21 cellular contexts compared by ENCODE assay signal in genomic region chr2:43657241-43657640, GRCh38. TPM values are rescaled to one million over a fixed set of nuclear protein-coding genes. Genes with fewer than 3 reads are reported as not detected.
DNase-seq lines count a peak whose midpoint lies in the region; ATAC-seq, FAIRE-seq and TF ChIP-seq lines count a peak whose summit lies in the region.
"Had no signal": no experiment of that assay in that cellular context is flagged by ENCODE, and none has a peak within 500 bp of the region (broad histone marks: within the 10 kb centered on the region; RNA-seq: fewer than 3 reads in every experiment).

No MANE protein-coding gene starts in this region.

- H3K4me3 ChIP-seq in SK-N-SH (ENCODE audit: low read depth in 2 of 2, low read length in 1 of 2), result no peak overlapping the region
- H3K4me3 ChIP-seq in A549, result no peak overlapping the region
- H3K4me3 ChIP-seq in HCT116 (replicated peaks in 1 of 2; ENCODE audit: low read depth in 1 of 2, low read length in 2 of 2), result no peak overlapping the region
- H3K4me3 ChIP-seq in BE2C (ENCODE audit: low read depth, low read length), result no peak overlapping the region
- H3K4me3 ChIP-seq: BLaER1 treated with 17β-estradiol and CSF1 and Interleukin-3, amounts not matched to agents 10 nM and 100 nM had no signal

- DNase-seq in SK-N-SH (no peak), A549 (ENCODE audit: low read depth in 1 of 2, low spot score in 1 of 2) (no peak), HCT116 (ENCODE audit: low read depth, low spot score) (no peak), BE2C (no peak), cerebellum (ENCODE audit: low spot score) (no peak)
- DNase-seq: ACHN; Caco-2; Calu3; CD4-positive, alpha-beta T cell; CD8-positive, alpha-beta T cell; DMS79 treated with DMSO at 0.1 percent for 48 hours; GF-D8 had no signal

- no TSS peak for BruUV-seq in HCT116 (replicated peaks; lab: Mats Ljungman, UMichigan)

- H3K79me2 ChIP-seq in SK-N-SH (ENCODE audit: insufficient read depth), result no peaks in the 10 kb centered on the region
- no peaks in the 10 kb centered on the region for H3K79me2 ChIP-seq in HCT116 (ENCODE audit: insufficient read depth, low read length)

- H3K4me2 ChIP-seq in SK-N-SH (no peak overlapping the region), A549 (no peak overlapping the region), HCT116 (ENCODE audit: low read length) (no peak overlapping the region)
- H3K4me2 ChIP-seq: BLaER1 treated with 17β-estradiol and CSF1 and Interleukin-3, amounts not matched to agents 10 nM and 100 nM had no signal

- TF ChIP-seq CTCF in SK-N-SH (IDR thresholded peaks at IDR 0.05) (no peak), A549 (IDR thresholded peaks at IDR 0.05) (no peak), HCT116 (IDR thresholded peaks at IDR 0.05 in 2 of 3, conservative IDR thresholded peaks at IDR 0.05 in 1 of 3; ENCODE audit: borderline replicate concordance in 1 of 3, insufficient read depth in 1 of 3, low read depth in 2 of 3, low read length in 2 of 3) (no peak), BE2C (IDR thresholded peaks at IDR 0.05; ENCODE audit: low read depth, low read length) (no peak)

- TF ChIP-seq POLR2A in A549 (IDR thresholded peaks at IDR 0.05; ENCODE audit: low read length) (no peak), HCT116 (IDR thresholded peaks at IDR 0.05; ENCODE audit: borderline replicate concordance, extremely low read depth, insufficient read depth, insufficient read length) (no peak)

- POLR2A ChIA-PET in SK-N-SH (lab: Yijun Ruan, JAX), result no interaction called here
- POLR2A ChIA-PET in A549 (lab: Yijun Ruan, JAX), result no interaction called here
- POLR2A ChIA-PET in HCT116 (lab: Charles Lee), result no interaction called here

- CTCF ChIA-PET in SK-N-SH (lab: Yijun Ruan, JAX) (interaction anchor here (1.2 to 1.3 kb wide), 2 partner anchors 13 to 15 kb away, joined by 3 to 4 read pairs; no protein-coding TSS in a partner anchor), A549 (lab: Yijun Ruan, JAX) (interaction anchor here (0.8 to 2.3 kb wide), 3 partner anchors 10 to 189 kb away, joined by 3 to 10 read pairs (median 3); no protein-coding TSS in a partner anchor), HCT116 (lab: Charles Lee) (no interaction called here)

- H3K36me3 ChIP-seq in SK-N-SH (replicated peaks in 1 of 2; ENCODE audit: control insufficient read depth in 1 of 2, insufficient read depth in 2 of 2, low read length in 1 of 2) (no peaks in the 10 kb centered on the region), HCT116 (ENCODE audit: control insufficient read depth in 1 of 2, insufficient read depth in 2 of 2, low read length in 2 of 2) (no peaks in the 10 kb centered on the region), BE2C (no peaks in the 10 kb centered on the region)
- H3K36me3 ChIP-seq: BLaER1 treated with 17β-estradiol and CSF1 and Interleukin-3, amounts not matched to agents 10 nM and 100 nM had no signal

- RAD21 ChIA-PET in HCT116 (lab: Charles Lee; ENCODE audit: low non-redundant PET in 1 of 2, low total read pairs in 2 of 2, uncharacterized antibody in 2 of 2, unreplicated experiment in 2 of 2), result no interaction called here

- no peak for TF ChIP-seq EP300 in SK-N-SH (IDR thresholded peaks at IDR 0.05; ENCODE audit: borderline replicate concordance in 1 of 2, low read depth in 1 of 2, low read length in 1 of 2)
- no peak for TF ChIP-seq EP300 in A549 (IDR thresholded peaks at IDR 0.05)
- TF ChIP-seq EP300 in Ishikawa (IDR thresholded peaks at IDR 0.05; ENCODE audit: borderline replicate concordance), result no peak

- no peaks in the 10 kb centered on the region for H3F3A ChIP-seq in SK-N-SH (replicated peaks; ENCODE audit: insufficient read depth)

- H3K4me1 ChIP-seq in SK-N-SH (ENCODE audit: control insufficient read depth in 1 of 2, insufficient read depth in 2 of 2, low read depth in 1 of 2, low read length in 1 of 2) (no peaks in the 10 kb centered on the region), A549 (no peaks in the 10 kb centered on the region), HCT116 (ENCODE audit: control insufficient read depth in 1 of 2, insufficient read depth in 2 of 2, low read length in 2 of 2) (no peaks in the 10 kb centered on the region), BE2C (no peaks in the 10 kb centered on the region)
- H3K4me1 ChIP-seq: BLaER1 treated with 17β-estradiol and CSF1 and Interleukin-3, amounts not matched to agents 10 nM and 100 nM; Caco-2 had no signal

- H3K27ac ChIP-seq in SK-N-SH (ENCODE audit: low read depth in 2 of 2, low read length in 1 of 2), result no peak overlapping the region
- H3K27ac ChIP-seq in A549, result no peak overlapping the region
- no peak overlapping the region for H3K27ac ChIP-seq in HCT116 (ENCODE audit: low read depth, low read length)
- H3K27ac ChIP-seq: 22Rv1; BLaER1 treated with 17β-estradiol and CSF1 and Interleukin-3, amounts not matched to agents 10 nM and 100 nM; C4-2B had no signal

- intact Hi-C loops in HCT116 (cut with micrococcal nuclease), result no loop called here

- H2AFZ ChIP-seq in SK-N-SH (ENCODE audit: low read depth), result no peak overlapping the region
- H2AFZ ChIP-seq in HCT116 (ENCODE audit: low read depth, low read length, poor library complexity, severe bottlenecking), result no peak overlapping the region

- FAIRE-seq in A549 (lab: Jason Lieb, UNC), result peak; percentile 54
- FAIRE-seq: D721Med, G401.6, GM12891 had no signal

- ATAC-seq in SK-N-SH treated with all-trans-retinoic acid at 6 μM for 48 hours, result no peak
- no peak; a peak in 1 of 6 replicates for ATAC-seq in A549
- no peak for ATAC-seq in HCT116
- no peak for ATAC-seq in HG03469 (IDR thresholded peaks at IDR 0.05; ENCODE audit: unreplicated experiment)
- ATAC-seq: CD8-positive, alpha-beta T cell had no signal

- H3K27me3 ChIP-seq in SK-N-SH (ENCODE audit: insufficient read depth), result no peaks in the 10 kb centered on the region
- H3K27me3 ChIP-seq in HCT116 (ENCODE audit: insufficient read depth, low read length), result no peaks in the 10 kb centered on the region
- H3K27me3 ChIP-seq in BE2C, result peaks cover 10% of the 10 kb centered on the region
- H3K27me3 ChIP-seq: BLaER1 treated with 17β-estradiol and CSF1 and Interleukin-3, amounts not matched to agents 10 nM and 100 nM had no signal

- H3K9me2 ChIP-seq in SK-N-SH (no peaks in the 10 kb centered on the region), HCT116 (ENCODE audit: insufficient read depth) (no peaks in the 10 kb centered on the region; the same call in 1 of the 2 replicates)

- H3K9ac ChIP-seq in SK-N-SH (no peak overlapping the region), HCT116 (ENCODE audit: low read length) (no peak overlapping the region)
- H3K9ac ChIP-seq: BLaER1 treated with 17β-estradiol and CSF1 and Interleukin-3, amounts not matched to agents 10 nM and 100 nM had no signal

- H3K9me3 ChIP-seq in SK-N-SH, result no peaks in the 10 kb centered on the region
- H3K9me3 ChIP-seq in A549, result no peaks in the 10 kb centered on the region
- no peaks in the 10 kb centered on the region for H3K9me3 ChIP-seq in HCT116 (ENCODE audit: control insufficient read depth in 1 of 2, insufficient read depth in 1 of 2, low read depth in 1 of 2, low read length in 2 of 2)
- no peaks in the 10 kb centered on the region for H3K9me3 ChIP-seq in BE2C
- H3K9me3 ChIP-seq: BLaER1 treated with 17β-estradiol and CSF1 and Interleukin-3, amounts not matched to agents 10 nM and 100 nM; Caco-2 had no signal

- TF ChIP-seq RAD21 in SK-N-SH (IDR thresholded peaks at IDR 0.05; ENCODE audit: low read length), result no peak
- no peak for TF ChIP-seq RAD21 in A549 (conservative IDR thresholded peaks at IDR 0.05 in 1 of 2, IDR thresholded peaks at IDR 0.05 in 1 of 2)
- no peak for TF ChIP-seq RAD21 in HCT116 (IDR thresholded peaks at IDR 0.05; ENCODE audit: low read depth)
- no peak for TF ChIP-seq RAD21 in Ishikawa (IDR thresholded peaks at IDR 0.05; ENCODE audit: low read depth)

- WGBS in SK-N-SH (ENCODE audit: low lambda C conversion rate), result 82% methylated on average over 3 of the region's 3 CpGs
- 86% methylated on average over 3 of the region's 3 CpGs for WGBS in A549 (ENCODE audit: missing lambda C conversion rate)

- H4K20me1 ChIP-seq in SK-N-SH (ENCODE audit: insufficient read depth) (no peaks in the 10 kb centered on the region), HCT116 (ENCODE audit: insufficient read depth) (no peaks in the 10 kb centered on the region)
- H4K20me1 ChIP-seq: BLaER1 treated with 17β-estradiol and CSF1 and Interleukin-3, amounts not matched to agents 10 nM and 100 nM had no signal

TF ChIP-seq in SK-N-SH treated with all-trans-retinoic acid at 6 μM for 48 hours, 23 proteins besides CTCF, POLR2A, EP300 and RAD21 (continues in another document):
- no peak for TF ChIP-seq SNAI2 (CRISPR knock-in tag; IDR thresholded peaks at IDR 0.05)

TF ChIP-seq in A549, 52 proteins besides CTCF, POLR2A, EP300 and RAD21 (continues in another document):
- TF ChIP-seq EHF (CRISPR knock-in tag; IDR thresholded peaks at IDR 0.05) (no peak), JUNB (IDR thresholded peaks at IDR 0.05) (no peak)

RNA-seq across cellular contexts. Expression of gene C1GALT1C1L, which starts 19.0 kb away (rescaled TPM):
- polyA plus RNA-seq in SK-N-SH (2012; rRNA removed), result 2.6 and 3.1 TPM in 2 replicates
- polyA plus RNA-seq in SK-N-SH (2012; cell fraction: cytosol; rRNA removed), result 4.1 and 4.5 TPM in 2 replicates
- polyA plus RNA-seq in SK-N-SH (2012; cell fraction: nucleus; rRNA removed), result 0.45 and 1.5 TPM in 2 replicates
- polyA plus RNA-seq in A549 (2011; rRNA removed), result 5.4 and 5.9 TPM in 2 replicates
- 1.7 and 2.1 TPM in 2 replicates for polyA plus RNA-seq in A549 (2012; cell fraction: cytosol; rRNA removed)
- 0.77 and 1.2 TPM in 2 replicates for polyA plus RNA-seq in A549 (2012; cell fraction: nucleus; rRNA removed)
- 1.4 to 2.1 TPM (median 2.1 TPM) in 3 replicates for polyA plus RNA-seq in A549 (2017; fragmentation: RNase III; extraction: RNeasy Plus Mini Kit Qiagen cat#74134 plus additional on column Dnase treatment)
- 0.17 and 0.68 TPM in 2 replicates for polyA minus RNA-seq in A549 (2011; rRNA and poly(A)+ RNA removed)
- total RNA-seq in HCT116 (2021; ENCODE audit: unreplicated experiment), result 0.20 TPM
- 0.21 and 0.36 TPM in 2 replicates for polyA plus RNA-seq in HCT116 (2012)
- 2.5 TPM for polyA plus RNA-seq in BE2C (2012; ENCODE audit: insufficient read depth, insufficient read length, low read depth)
- 0.27 TPM for total RNA-seq in cerebellum
- total RNA-seq: CD4-positive, alpha-beta T cell; CD8-positive, alpha-beta T cell had no signal

RNA-seq across cellular contexts. Expression of gene PLEKHH2, which starts 20.2 kb away (rescaled TPM):
- 1.9 and 3.1 TPM in 2 replicates for polyA plus RNA-seq in SK-N-SH (2012; rRNA removed)
- polyA plus RNA-seq in SK-N-SH (2012; cell fraction: cytosol; rRNA removed), result 0.79 and 0.85 TPM in 2 replicates
- 7.0 and 14.4 TPM in 2 replicates for polyA plus RNA-seq in SK-N-SH (2012; cell fraction: nucleus; rRNA removed)
- polyA plus RNA-seq in A549 (2011; rRNA removed), result 14.9 and 15.3 TPM in 2 replicates
- polyA plus RNA-seq in A549 (2012; cell fraction: cytosol; rRNA removed), result 0.50 and 0.57 TPM in 2 replicates
- polyA plus RNA-seq in A549 (2012; cell fraction: nucleus; rRNA removed), result 1.3 and 1.7 TPM in 2 replicates
- polyA plus RNA-seq in A549 (2017; fragmentation: RNase III; extraction: RNeasy Plus Mini Kit Qiagen cat#74134 plus additional on column Dnase treatment), result 0.68 to 0.92 TPM (median 0.90 TPM) in 3 replicates
- polyA minus RNA-seq in A549 (2011; rRNA and poly(A)+ RNA removed), result 7.0 and 7.7 TPM in 2 replicates
- total RNA-seq in HCT116 (2021; ENCODE audit: unreplicated experiment), result 7.8 TPM
- polyA plus RNA-seq in HCT116 (2012), result 2.5 and 3.5 TPM in 2 replicates
- 0.12 TPM for polyA plus RNA-seq in BE2C (2012; ENCODE audit: insufficient read depth, insufficient read length, low read depth)
- total RNA-seq in cerebellum, result 12.2 TPM

Comparison
In these comparisons a context has a peak if more than half of its experiments do, and no peak if none do; other contexts are left out.
1. Of the 12 proteins assayed by ChIP-seq in both A549 and SK-N-SH: peak only in A549: none; only in SK-N-SH: REST; in both: none; in neither: 11.